ENCODE assay signal across 1 cellular context in the genomic region with DNA sequence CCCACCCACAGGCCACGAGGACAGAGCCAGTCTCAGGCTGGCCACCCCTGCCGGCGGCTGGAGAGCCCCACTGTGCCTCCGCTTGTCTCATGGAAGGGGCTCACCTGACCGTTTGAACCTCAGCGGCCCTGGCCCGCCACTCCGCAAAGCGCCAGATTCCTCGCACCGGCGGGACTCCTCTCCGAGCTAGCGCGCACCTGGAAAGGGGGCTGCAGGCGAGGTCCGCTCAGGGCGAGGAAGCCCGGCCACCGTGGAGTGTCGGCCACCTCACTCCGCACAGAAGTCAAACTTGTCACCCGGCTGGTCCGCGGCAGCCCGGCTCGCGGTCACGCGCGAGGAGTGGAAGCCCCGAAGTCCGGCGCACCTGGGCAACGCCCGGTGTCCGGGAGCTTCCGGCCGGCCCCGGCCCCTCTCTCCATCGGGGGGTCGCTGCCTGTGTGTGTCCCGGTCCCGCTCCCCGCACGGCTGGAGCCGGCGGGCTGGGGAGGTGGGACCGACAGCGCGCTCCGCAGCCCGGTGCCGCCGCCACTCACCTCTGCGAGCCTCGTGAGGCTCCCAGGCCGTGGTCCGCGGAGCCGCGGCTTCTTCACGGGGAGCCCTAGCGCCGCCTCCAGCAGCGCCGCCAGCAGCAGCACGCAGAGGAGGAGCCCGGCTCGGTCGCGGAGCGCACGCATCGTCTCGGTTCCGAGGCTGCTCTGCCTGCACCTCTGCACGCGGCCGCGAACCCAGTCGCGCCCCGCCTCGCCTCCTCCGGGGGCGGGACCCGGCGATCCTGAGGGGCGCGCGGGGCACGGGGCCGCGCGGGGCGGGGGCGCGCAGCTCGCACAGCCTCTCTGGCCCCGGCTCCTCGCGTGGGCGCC.
TF ChIP-seq lines count a peak whose summit lies in the region.

A gene (minus strand): TSS at position 697 of the 860 bp plus-strand sequence. CDS start 23 bp downstream, at position 674.

TF ChIP-seq in WTC11, 78 proteins besides CTCF, POLR2A, EP300 and RAD21 (continued from another document):
- TF ChIP-seq, protein P1, sequence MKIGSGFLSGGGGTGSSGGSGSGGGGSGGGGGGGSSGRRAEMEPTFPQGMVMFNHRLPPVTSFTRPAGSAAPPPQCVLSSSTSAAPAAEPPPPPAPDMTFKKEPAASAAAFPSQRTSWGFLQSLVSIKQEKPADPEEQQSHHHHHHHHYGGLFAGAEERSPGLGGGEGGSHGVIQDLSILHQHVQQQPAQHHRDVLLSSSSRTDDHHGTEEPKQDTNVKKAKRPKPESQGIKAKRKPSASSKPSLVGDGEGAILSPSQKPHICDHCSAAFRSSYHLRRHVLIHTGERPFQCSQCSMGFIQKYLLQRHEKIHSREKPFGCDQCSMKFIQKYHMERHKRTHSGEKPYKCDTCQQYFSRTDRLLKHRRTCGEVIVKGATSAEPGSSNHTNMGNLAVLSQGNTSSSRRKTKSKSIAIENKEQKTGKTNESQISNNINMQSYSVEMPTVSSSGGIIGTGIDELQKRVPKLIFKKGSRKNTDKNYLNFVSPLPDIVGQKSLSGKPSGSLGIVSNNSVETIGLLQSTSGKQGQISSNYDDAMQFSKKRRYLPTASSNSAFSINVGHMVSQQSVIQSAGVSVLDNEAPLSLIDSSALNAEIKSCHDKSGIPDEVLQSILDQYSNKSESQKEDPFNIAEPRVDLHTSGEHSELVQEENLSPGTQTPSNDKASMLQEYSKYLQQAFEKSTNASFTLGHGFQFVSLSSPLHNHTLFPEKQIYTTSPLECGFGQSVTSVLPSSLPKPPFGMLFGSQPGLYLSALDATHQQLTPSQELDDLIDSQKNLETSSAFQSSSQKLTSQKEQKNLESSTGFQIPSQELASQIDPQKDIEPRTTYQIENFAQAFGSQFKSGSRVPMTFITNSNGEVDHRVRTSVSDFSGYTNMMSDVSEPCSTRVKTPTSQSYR (CRISPR knock-in tag; IDR thresholded peaks at IDR 0.05) = no peak
- no peak for TF ChIP-seq OVOL2 (CRISPR knock-in tag; IDR thresholded peaks at IDR 0.05; ENCODE audit: borderline replicate concordance)
- no peak for TF ChIP-seq ZNF396 (CRISPR knock-in tag; IDR thresholded peaks at IDR 0.05; ENCODE audit: borderline replicate concordance)
- TF ChIP-seq TCF7 (CRISPR knock-in tag; IDR thresholded peaks at IDR 0.05; ENCODE audit: low read depth) = no peak
- TF ChIP-seq ZNF671 (CRISPR knock-in tag; IDR thresholded peaks at IDR 0.05) = no peak
- TF ChIP-seq MXD4 (CRISPR knock-in tag; IDR thresholded peaks at IDR 0.05; ENCODE audit: borderline replicate concordance) = no peak
- TF ChIP-seq, protein P2, sequence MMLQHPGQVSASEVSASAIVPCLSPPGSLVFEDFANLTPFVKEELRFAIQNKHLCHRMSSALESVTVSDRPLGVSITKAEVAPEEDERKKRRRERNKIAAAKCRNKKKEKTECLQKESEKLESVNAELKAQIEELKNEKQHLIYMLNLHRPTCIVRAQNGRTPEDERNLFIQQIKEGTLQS (CRISPR knock-in tag; conservative IDR thresholded peaks at IDR 0.05) = no peak
- TF ChIP-seq ZBTB21 (CRISPR knock-in tag; IDR thresholded peaks at IDR 0.05; ENCODE audit: borderline replicate concordance) = peak; percentile 48; the same call in 1 of the 2 replicates
- no peak for TF ChIP-seq HMGA2 (CRISPR knock-in tag; IDR thresholded peaks at IDR 0.05)
- TF ChIP-seq SMAD3 (CRISPR knock-in tag; IDR thresholded peaks at IDR 0.05; ENCODE audit: borderline replicate concordance) = no peak
- TF ChIP-seq, protein P3, sequence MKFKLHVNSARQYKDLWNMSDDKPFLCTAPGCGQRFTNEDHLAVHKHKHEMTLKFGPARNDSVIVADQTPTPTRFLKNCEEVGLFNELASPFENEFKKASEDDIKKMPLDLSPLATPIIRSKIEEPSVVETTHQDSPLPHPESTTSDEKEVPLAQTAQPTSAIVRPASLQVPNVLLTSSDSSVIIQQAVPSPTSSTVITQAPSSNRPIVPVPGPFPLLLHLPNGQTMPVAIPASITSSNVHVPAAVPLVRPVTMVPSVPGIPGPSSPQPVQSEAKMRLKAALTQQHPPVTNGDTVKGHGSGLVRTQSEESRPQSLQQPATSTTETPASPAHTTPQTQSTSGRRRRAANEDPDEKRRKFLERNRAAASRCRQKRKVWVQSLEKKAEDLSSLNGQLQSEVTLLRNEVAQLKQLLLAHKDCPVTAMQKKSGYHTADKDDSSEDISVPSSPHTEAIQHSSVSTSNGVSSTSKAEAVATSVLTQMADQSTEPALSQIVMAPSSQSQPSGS (CRISPR knock-in tag; IDR thresholded peaks at IDR 0.05; ENCODE audit: borderline replicate concordance, low read depth) = no peak
- TF ChIP-seq SP1 (CRISPR knock-in tag; conservative IDR thresholded peaks at IDR 0.05) = peak; percentile 49; the same call in 1 of the 2 replicates
- no peak; the same call in 1 of the 2 replicates for TF ChIP-seq ZNF219 (CRISPR knock-in tag; IDR thresholded peaks at IDR 0.05; ENCODE audit: borderline replicate concordance)
- TF ChIP-seq RORB (CRISPR knock-in tag; IDR thresholded peaks at IDR 0.05) = no peak
- TF ChIP-seq CREM (CRISPR knock-in tag; IDR thresholded peaks at IDR 0.05) = peak; percentile 49; the same call in 1 of the 2 replicates
- peak; percentile 63; the same call in 1 of the 2 replicates for TF ChIP-seq MYBL2 (CRISPR knock-in tag; IDR thresholded peaks at IDR 0.05)
- TF ChIP-seq ZNF416 (CRISPR knock-in tag; IDR thresholded peaks at IDR 0.05) = no peak
- TF ChIP-seq JAZF1 (CRISPR knock-in tag; IDR thresholded peaks at IDR 0.05) = no peak
- TF ChIP-seq, protein P4, sequence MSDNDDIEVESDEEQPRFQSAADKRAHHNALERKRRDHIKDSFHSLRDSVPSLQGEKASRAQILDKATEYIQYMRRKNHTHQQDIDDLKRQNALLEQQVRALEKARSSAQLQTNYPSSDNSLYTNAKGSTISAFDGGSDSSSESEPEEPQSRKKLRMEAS (CRISPR knock-in tag; IDR thresholded peaks at IDR 0.05) = peak; percentile 60; the same call in 1 of the 2 replicates
- TF ChIP-seq, protein P5, sequence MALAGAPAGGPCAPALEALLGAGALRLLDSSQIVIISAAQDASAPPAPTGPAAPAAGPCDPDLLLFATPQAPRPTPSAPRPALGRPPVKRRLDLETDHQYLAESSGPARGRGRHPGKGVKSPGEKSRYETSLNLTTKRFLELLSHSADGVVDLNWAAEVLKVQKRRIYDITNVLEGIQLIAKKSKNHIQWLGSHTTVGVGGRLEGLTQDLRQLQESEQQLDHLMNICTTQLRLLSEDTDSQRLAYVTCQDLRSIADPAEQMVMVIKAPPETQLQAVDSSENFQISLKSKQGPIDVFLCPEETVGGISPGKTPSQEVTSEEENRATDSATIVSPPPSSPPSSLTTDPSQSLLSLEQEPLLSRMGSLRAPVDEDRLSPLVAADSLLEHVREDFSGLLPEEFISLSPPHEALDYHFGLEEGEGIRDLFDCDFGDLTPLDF (CRISPR knock-in tag; IDR thresholded peaks at IDR 0.05) = no peak
- 0 out of 2 replicates have a peak, but pooled peaks have one; percentile 24 for TF ChIP-seq ELF4 (CRISPR knock-in tag; IDR thresholded peaks at IDR 0.05; ENCODE audit: low read depth)
- TF ChIP-seq GTF2I (CRISPR knock-in tag; conservative IDR thresholded peaks at IDR 0.05) = 0 out of 2 replicates have a peak, but pooled peaks have one; percentile 18
- TF ChIP-seq, protein P6, sequence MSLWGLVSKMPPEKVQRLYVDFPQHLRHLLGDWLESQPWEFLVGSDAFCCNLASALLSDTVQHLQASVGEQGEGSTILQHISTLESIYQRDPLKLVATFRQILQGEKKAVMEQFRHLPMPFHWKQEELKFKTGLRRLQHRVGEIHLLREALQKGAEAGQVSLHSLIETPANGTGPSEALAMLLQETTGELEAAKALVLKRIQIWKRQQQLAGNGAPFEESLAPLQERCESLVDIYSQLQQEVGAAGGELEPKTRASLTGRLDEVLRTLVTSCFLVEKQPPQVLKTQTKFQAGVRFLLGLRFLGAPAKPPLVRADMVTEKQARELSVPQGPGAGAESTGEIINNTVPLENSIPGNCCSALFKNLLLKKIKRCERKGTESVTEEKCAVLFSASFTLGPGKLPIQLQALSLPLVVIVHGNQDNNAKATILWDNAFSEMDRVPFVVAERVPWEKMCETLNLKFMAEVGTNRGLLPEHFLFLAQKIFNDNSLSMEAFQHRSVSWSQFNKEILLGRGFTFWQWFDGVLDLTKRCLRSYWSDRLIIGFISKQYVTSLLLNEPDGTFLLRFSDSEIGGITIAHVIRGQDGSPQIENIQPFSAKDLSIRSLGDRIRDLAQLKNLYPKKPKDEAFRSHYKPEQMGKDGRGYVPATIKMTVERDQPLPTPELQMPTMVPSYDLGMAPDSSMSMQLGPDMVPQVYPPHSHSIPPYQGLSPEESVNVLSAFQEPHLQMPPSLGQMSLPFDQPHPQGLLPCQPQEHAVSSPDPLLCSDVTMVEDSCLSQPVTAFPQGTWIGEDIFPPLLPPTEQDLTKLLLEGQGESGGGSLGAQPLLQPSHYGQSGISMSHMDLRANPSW (CRISPR knock-in tag; conservative IDR thresholded peaks at IDR 0.05; ENCODE audit: low read depth) = 0 out of 2 replicates have a peak, but pooled peaks have one; percentile 61
- 0 out of 2 replicates have a peak, but pooled peaks have one; percentile 1 for TF ChIP-seq ETV6 (CRISPR knock-in tag; IDR thresholded peaks at IDR 0.05)
- TF ChIP-seq SOX15 (CRISPR knock-in tag; IDR thresholded peaks at IDR 0.05) = no peak
- no peak for TF ChIP-seq NFATC4 (CRISPR knock-in tag; IDR thresholded peaks at IDR 0.05)
- TF ChIP-seq, protein P7, sequence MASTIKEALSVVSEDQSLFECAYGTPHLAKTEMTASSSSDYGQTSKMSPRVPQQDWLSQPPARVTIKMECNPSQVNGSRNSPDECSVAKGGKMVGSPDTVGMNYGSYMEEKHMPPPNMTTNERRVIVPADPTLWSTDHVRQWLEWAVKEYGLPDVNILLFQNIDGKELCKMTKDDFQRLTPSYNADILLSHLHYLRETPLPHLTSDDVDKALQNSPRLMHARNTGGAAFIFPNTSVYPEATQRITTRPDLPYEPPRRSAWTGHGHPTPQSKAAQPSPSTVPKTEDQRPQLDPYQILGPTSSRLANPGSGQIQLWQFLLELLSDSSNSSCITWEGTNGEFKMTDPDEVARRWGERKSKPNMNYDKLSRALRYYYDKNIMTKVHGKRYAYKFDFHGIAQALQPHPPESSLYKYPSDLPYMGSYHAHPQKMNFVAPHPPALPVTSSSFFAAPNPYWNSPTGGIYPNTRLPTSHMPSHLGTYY (CRISPR knock-in tag; IDR thresholded peaks at IDR 0.05) = no peak
- TF ChIP-seq FOXP1 (CRISPR knock-in tag; IDR thresholded peaks at IDR 0.05; ENCODE audit: borderline replicate concordance) = peak; percentile 68
- peak; percentile 31; the same call in 1 of the 2 replicates for TF ChIP-seq FOXK1 (CRISPR knock-in tag; IDR thresholded peaks at IDR 0.05)
- TF ChIP-seq ATF1 (CRISPR knock-in tag; IDR thresholded peaks at IDR 0.05) = no peak
- 0 out of 2 replicates have a peak, but pooled peaks have one; percentile 63 for TF ChIP-seq JUN (CRISPR knock-in tag; IDR thresholded peaks at IDR 0.05)
- TF ChIP-seq, protein P8, sequence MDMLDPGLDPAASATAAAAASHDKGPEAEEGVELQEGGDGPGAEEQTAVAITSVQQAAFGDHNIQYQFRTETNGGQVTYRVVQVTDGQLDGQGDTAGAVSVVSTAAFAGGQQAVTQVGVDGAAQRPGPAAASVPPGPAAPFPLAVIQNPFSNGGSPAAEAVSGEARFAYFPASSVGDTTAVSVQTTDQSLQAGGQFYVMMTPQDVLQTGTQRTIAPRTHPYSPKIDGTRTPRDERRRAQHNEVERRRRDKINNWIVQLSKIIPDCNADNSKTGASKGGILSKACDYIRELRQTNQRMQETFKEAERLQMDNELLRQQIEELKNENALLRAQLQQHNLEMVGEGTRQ (CRISPR knock-in tag; IDR thresholded peaks at IDR 0.05) = no peak
